ENCODE assay signal across 1 cellular context in the genomic region with DNA sequence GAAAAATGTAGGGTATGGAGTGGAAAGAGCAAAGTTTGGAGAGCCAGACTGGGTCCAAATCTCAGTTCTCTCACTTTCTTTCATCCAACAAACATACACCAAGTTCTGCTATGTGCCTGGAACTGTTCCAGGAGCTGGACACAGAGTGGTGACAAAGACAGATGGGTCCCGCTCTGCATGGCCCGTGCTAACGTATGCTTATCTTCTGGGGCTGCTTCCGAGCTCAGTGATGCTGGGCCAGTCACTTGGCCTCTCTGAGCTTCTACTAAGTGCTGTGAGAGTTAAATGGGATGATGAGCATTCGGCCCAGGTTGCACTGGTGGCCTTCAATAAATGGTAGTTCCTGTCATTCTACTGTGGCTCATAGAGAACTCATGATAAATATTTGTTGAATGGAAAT.
TF ChIP-seq lines count a peak whose summit lies in the region.

No MANE protein-coding gene starts in this region.

TF ChIP-seq in K562, 482 proteins besides CTCF, POLR2A, EP300 and RAD21 (continued from another document):
- TF ChIP-seq, protein P1, sequence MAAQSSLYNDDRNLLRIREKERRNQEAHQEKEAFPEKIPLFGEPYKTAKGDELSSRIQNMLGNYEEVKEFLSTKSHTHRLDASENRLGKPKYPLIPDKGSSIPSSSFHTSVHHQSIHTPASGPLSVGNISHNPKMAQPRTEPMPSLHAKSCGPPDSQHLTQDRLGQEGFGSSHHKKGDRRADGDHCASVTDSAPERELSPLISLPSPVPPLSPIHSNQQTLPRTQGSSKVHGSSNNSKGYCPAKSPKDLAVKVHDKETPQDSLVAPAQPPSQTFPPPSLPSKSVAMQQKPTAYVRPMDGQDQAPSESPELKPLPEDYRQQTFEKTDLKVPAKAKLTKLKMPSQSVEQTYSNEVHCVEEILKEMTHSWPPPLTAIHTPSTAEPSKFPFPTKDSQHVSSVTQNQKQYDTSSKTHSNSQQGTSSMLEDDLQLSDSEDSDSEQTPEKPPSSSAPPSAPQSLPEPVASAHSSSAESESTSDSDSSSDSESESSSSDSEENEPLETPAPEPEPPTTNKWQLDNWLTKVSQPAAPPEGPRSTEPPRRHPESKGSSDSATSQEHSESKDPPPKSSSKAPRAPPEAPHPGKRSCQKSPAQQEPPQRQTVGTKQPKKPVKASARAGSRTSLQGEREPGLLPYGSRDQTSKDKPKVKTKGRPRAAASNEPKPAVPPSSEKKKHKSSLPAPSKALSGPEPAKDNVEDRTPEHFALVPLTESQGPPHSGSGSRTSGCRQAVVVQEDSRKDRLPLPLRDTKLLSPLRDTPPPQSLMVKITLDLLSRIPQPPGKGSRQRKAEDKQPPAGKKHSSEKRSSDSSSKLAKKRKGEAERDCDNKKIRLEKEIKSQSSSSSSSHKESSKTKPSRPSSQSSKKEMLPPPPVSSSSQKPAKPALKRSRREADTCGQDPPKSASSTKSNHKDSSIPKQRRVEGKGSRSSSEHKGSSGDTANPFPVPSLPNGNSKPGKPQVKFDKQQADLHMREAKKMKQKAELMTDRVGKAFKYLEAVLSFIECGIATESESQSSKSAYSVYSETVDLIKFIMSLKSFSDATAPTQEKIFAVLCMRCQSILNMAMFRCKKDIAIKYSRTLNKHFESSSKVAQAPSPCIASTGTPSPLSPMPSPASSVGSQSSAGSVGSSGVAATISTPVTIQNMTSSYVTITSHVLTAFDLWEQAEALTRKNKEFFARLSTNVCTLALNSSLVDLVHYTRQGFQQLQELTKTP (IDR thresholded peaks at IDR 0.05; ENCODE audit: low read depth in 1 of 2, partially characterized antibody in 2 of 2): no peak
- TF ChIP-seq, protein P2, sequence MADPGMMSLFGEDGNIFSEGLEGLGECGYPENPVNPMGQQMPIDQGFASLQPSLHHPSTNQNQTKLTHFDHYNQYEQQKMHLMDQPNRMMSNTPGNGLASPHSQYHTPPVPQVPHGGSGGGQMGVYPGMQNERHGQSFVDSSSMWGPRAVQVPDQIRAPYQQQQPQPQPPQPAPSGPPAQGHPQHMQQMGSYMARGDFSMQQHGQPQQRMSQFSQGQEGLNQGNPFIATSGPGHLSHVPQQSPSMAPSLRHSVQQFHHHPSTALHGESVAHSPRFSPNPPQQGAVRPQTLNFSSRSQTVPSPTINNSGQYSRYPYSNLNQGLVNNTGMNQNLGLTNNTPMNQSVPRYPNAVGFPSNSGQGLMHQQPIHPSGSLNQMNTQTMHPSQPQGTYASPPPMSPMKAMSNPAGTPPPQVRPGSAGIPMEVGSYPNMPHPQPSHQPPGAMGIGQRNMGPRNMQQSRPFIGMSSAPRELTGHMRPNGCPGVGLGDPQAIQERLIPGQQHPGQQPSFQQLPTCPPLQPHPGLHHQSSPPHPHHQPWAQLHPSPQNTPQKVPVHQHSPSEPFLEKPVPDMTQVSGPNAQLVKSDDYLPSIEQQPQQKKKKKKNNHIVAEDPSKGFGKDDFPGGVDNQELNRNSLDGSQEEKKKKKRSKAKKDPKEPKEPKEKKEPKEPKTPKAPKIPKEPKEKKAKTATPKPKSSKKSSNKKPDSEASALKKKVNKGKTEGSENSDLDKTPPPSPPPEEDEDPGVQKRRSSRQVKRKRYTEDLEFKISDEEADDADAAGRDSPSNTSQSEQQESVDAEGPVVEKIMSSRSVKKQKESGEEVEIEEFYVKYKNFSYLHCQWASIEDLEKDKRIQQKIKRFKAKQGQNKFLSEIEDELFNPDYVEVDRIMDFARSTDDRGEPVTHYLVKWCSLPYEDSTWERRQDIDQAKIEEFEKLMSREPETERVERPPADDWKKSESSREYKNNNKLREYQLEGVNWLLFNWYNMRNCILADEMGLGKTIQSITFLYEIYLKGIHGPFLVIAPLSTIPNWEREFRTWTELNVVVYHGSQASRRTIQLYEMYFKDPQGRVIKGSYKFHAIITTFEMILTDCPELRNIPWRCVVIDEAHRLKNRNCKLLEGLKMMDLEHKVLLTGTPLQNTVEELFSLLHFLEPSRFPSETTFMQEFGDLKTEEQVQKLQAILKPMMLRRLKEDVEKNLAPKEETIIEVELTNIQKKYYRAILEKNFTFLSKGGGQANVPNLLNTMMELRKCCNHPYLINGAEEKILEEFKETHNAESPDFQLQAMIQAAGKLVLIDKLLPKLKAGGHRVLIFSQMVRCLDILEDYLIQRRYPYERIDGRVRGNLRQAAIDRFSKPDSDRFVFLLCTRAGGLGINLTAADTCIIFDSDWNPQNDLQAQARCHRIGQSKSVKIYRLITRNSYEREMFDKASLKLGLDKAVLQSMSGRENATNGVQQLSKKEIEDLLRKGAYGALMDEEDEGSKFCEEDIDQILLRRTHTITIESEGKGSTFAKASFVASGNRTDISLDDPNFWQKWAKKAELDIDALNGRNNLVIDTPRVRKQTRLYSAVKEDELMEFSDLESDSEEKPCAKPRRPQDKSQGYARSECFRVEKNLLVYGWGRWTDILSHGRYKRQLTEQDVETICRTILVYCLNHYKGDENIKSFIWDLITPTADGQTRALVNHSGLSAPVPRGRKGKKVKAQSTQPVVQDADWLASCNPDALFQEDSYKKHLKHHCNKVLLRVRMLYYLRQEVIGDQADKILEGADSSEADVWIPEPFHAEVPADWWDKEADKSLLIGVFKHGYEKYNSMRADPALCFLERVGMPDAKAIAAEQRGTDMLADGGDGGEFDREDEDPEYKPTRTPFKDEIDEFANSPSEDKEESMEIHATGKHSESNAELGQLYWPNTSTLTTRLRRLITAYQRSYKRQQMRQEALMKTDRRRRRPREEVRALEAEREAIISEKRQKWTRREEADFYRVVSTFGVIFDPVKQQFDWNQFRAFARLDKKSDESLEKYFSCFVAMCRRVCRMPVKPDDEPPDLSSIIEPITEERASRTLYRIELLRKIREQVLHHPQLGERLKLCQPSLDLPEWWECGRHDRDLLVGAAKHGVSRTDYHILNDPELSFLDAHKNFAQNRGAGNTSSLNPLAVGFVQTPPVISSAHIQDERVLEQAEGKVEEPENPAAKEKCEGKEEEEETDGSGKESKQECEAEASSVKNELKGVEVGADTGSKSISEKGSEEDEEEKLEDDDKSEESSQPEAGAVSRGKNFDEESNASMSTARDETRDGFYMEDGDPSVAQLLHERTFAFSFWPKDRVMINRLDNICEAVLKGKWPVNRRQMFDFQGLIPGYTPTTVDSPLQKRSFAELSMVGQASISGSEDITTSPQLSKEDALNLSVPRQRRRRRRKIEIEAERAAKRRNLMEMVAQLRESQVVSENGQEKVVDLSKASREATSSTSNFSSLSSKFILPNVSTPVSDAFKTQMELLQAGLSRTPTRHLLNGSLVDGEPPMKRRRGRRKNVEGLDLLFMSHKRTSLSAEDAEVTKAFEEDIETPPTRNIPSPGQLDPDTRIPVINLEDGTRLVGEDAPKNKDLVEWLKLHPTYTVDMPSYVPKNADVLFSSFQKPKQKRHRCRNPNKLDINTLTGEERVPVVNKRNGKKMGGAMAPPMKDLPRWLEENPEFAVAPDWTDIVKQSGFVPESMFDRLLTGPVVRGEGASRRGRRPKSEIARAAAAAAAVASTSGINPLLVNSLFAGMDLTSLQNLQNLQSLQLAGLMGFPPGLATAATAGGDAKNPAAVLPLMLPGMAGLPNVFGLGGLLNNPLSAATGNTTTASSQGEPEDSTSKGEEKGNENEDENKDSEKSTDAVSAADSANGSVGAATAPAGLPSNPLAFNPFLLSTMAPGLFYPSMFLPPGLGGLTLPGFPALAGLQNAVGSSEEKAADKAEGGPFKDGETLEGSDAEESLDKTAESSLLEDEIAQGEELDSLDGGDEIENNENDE (IDR thresholded peaks at IDR 0.05; ENCODE audit: low read depth, low read length): no peak
- TF ChIP-seq CXXC5 (CRISPR knock-in tag; IDR thresholded peaks at IDR 0.05) (0 out of 2 replicates have a peak, but pooled peaks have one; percentile 17), TCFL5 (CRISPR knock-in tag; conservative IDR thresholded peaks at IDR 0.05) (no peak), NFE2L1 (tag; IDR thresholded peaks at IDR 0.05; ENCODE audit: borderline replicate concordance, low read depth) (no peak), ZNF695 (CRISPR knock-in tag; IDR thresholded peaks at IDR 0.05) (no peak), CBFA2T3 (IDR thresholded peaks at IDR 0.05) (peak; percentile 19; the same call in 1 of the 2 replicates), DMBX1 (CRISPR knock-in tag; IDR thresholded peaks at IDR 0.05; ENCODE audit: borderline replicate concordance) (no peak), ZNF175 (CRISPR knock-in tag; IDR thresholded peaks at IDR 0.05; ENCODE audit: low read depth) (no peak), FOXM1 (IDR thresholded peaks at IDR 0.05; ENCODE audit: low read depth) (no peak), FOXM1 (CRISPR knock-in tag; IDR thresholded peaks at IDR 0.05; ENCODE audit: low read depth) (no peak), STAG1 (CRISPR knock-in tag; IDR thresholded peaks at IDR 0.05; ENCODE audit: borderline replicate concordance) (no peak)
- TF ChIP-seq, protein P3, sequence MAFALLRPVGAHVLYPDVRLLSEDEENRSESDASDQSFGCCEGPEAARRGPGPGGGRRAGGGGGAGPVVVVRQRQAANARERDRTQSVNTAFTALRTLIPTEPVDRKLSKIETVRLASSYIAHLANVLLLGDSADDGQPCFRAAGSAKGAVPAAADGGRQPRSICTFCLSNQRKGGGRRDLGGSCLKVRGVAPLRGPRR (CRISPR knock-in tag; IDR thresholded peaks at IDR 0.05): no peak
- TF ChIP-seq, protein P4, sequence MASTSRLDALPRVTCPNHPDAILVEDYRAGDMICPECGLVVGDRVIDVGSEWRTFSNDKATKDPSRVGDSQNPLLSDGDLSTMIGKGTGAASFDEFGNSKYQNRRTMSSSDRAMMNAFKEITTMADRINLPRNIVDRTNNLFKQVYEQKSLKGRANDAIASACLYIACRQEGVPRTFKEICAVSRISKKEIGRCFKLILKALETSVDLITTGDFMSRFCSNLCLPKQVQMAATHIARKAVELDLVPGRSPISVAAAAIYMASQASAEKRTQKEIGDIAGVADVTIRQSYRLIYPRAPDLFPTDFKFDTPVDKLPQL (IDR thresholded peaks at IDR 0.05; ENCODE audit: extremely low read depth, insufficient read length): no peak
- TF ChIP-seq, protein P5, sequence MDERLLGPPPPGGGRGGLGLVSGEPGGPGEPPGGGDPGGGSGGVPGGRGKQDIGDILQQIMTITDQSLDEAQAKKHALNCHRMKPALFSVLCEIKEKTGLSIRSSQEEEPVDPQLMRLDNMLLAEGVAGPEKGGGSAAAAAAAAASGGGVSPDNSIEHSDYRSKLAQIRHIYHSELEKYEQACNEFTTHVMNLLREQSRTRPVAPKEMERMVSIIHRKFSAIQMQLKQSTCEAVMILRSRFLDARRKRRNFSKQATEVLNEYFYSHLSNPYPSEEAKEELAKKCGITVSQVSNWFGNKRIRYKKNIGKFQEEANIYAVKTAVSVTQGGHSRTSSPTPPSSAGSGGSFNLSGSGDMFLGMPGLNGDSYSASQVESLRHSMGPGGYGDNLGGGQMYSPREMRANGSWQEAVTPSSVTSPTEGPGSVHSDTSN (CRISPR knock-in tag; IDR thresholded peaks at IDR 0.05; ENCODE audit: low read depth): no peak
- TF ChIP-seq, protein P5 (tag; conservative IDR thresholded peaks at IDR 0.05; ENCODE audit: low read depth): peak; percentile 92
